ENCODE assay signal across 32 cellular contexts in genomic region chr11:83221694-83222093, GRCh38.
"Had no signal": no experiment of that assay in that cellular context is flagged by ENCODE, and none has a peak within 500 bp of the region (broad histone marks: within the 10 kb centered on the region; RNA-seq: fewer than 3 reads in every experiment).

No MANE protein-coding gene starts in this region.

- H3K9me3 ChIP-seq: adrenal gland, ascending aorta, body of pancreas, breast epithelium had no signal

- H3K27me3 ChIP-seq: adrenal gland, ascending aorta, body of pancreas, brain microvascular endothelial cell, breast epithelium, cardiac muscle cell had no signal

- H3K27ac ChIP-seq: adrenal gland, ascending aorta, body of pancreas, brain microvascular endothelial cell, breast epithelium, cardiac muscle cell had no signal

- DNase-seq: activated effector memory CD4-positive, alpha-beta T cell treated with anti-CD3 and anti-CD28 coated beads, Interleukin-2, amount 50 U/mL, for 16 hours; activated effector memory CD4-positive, alpha-beta T cell treated with Interleukin-2 at 50 U/mL for 16 hours; activated gamma-delta T cell; activated gamma-delta T cell treated with Interleukin-2 at 50 U/mL for 16 hours; activated naive CD4-positive, alpha-beta T cell; activated naive CD4-positive, alpha-beta T cell treated with anti-CD3 and anti-CD28 coated beads for 36 hours; activated naive CD4-positive, alpha-beta T cell treated with anti-CD3 and anti-CD28 coated beads, Interleukin-2, amount 10 ng/mL, durations not matched to agents 7 days and 5 days; activated naive CD4-positive, alpha-beta T cell treated with anti-CD3 and anti-CD28 coated beads, Interleukin-2, amount 50 U/mL, for 16 hours; activated naive CD4-positive, alpha-beta T cell treated with Interleukin-2 at 50 U/mL for 16 hours; activated naive CD8-positive, alpha-beta T cell treated with anti-CD3 and anti-CD28 coated beads for 36 hours; activated naive CD8-positive, alpha-beta T cell treated with anti-CD3 and anti-CD28 coated beads, Interleukin-2, amount 10 ng/mL, durations not matched to agents 7 days and 5 days; activated naive CD8-positive, alpha-beta T cell treated with anti-CD3 and anti-CD28 coated beads, Interleukin-2, amount 50 U/mL, for 24 hours; activated T-cell treated with anti-CD3 and anti-CD28 coated beads for 4 hours; activated T-cell treated with anti-CD3 and anti-CD28 coated beads, Interleukin-2, amount 50 U/mL, for 1 hour; activated T-cell treated with anti-CD3 and anti-CD28 coated beads, Interleukin-2, amount 50 U/mL, for 24 hours; activated T-cell treated with anti-CD3 and anti-CD28 coated beads, Interleukin-2, amount 50 U/mL, for 4 hours; activated T-cell treated with anti-CD3 and anti-CD28 coated beads, Interleukin-2, amount 50 U/mL, for 48 hours; activated T-cell treated with anti-CD3 and anti-CD28 coated beads, Interleukin-2, amount 50 U/mL, for 72 hours; adrenal gland; amniotic stem cell; amygdala; anterior cingulate cortex; aorta; body of pancreas; brain microvascular endothelial cell; central memory CD4-positive, alpha-beta T cell; cerebellar nuclear complex had no signal

- H3K36me3 ChIP-seq: adrenal gland, ascending aorta, brain microvascular endothelial cell, breast epithelium, cardiac muscle cell had no signal

- ATAC-seq: activated naive CD4-positive, alpha-beta T cell treated with anti-CD3 and anti-CD28 coated beads, Interleukin-2, amount 50 U/mL, for 72 hours; activated naive CD8-positive, alpha-beta T cell treated with anti-CD3 and anti-CD28 coated beads, Interleukin-2, amount 50 U/mL, for 24 hours; activated T-cell treated with anti-CD3 and anti-CD28 coated beads, Interleukin-2, amount 50 U/mL, for 4 hours; activated T-cell treated with anti-CD3 and anti-CD28 coated beads, Interleukin-2, amount 50 U/mL, for 72 hours; activated T-helper 17 cell treated with anti-CD3 and anti-CD28 coated beads, Interleukin-2, amount 50 U/mL, for 72 hours; body of pancreas had no signal

- H3K4me1 ChIP-seq: adrenal gland, ascending aorta, body of pancreas, breast epithelium had no signal

- H3K4me3 ChIP-seq: adrenal gland, ascending aorta, body of pancreas, breast epithelium, cardiac muscle cell had no signal
